Comparison of ENCODE assay signal across 12 cellular contexts in the genomic region with DNA sequence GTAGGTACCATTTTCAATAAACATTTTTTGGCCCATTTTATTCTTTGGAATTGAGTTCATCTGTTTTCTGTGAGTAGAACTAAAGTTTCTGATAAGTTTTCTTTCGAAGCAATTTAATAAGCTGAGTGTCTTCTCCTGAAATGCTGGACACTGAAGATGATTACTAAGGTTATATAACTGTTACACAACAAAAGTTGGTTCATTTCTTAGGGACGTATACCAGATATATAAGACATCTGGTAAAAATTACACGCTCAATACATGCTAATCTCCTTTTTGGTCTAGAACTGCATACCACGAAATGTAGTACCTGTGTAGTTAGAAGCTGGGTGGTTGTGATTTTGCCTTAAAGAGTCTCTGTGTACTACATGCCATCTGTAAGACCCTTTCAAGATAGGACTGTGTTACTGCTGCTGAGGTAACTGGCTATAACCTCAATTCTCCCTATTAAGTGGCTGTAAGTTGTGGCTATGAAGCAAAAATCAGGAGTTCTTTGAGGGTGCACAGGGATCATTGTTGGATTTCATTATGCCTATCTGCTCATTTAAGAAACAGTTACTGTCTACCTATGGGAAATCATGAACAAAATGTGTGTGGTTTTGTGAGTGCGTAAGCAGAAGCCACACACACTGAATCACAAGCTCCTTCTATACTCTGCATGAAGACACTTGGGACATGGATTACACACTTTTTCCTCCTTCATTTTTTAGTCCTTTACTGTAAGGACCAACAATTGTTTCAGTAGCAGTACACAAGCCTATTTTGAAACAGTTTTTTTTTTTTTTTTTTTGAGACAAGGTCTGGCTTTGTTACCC.
DNase-seq lines count a peak whose midpoint lies in the region; ATAC-seq and TF ChIP-seq lines count a peak whose summit lies in the region.
"Had no signal": no experiment of that assay in that cellular context is flagged by ENCODE, and none has a peak within 500 bp of the region (broad histone marks: within the 10 kb centered on the region; RNA-seq: fewer than 3 reads in every experiment).

No MANE protein-coding gene starts in this region.

- H3K4me3 ChIP-seq in OCI-LY7 (ENCODE audit: low read depth, low read length, poor library complexity, severe bottlenecking) (no peak overlapping the region), tibial artery (no peak overlapping the region)

- no peaks in the 10 kb centered on the region for H3K9me3 Mint-ChIP-seq in activated naive CD4-positive, alpha-beta T cell treated with anti-CD3 and anti-CD28 coated beads for 36 hours
- H3K9me3 Mint-ChIP-seq in stimulated activated memory B cell treated with anti-CD40 and anti-IgM and Interleukin-4, amounts not matched to agents 10 μg/mL and 1 μg/mL and 100 μg/mL, for 72 hours: no peaks in the 10 kb centered on the region

- no peaks in the 10 kb centered on the region for H3K27me3 Mint-ChIP-seq in activated naive CD4-positive, alpha-beta T cell treated with anti-CD3 and anti-CD28 coated beads for 36 hours (ENCODE audit: low read depth)
- no peaks in the 10 kb centered on the region for H3K27me3 Mint-ChIP-seq in stimulated activated memory B cell treated with anti-CD40 and anti-IgM and Interleukin-4, amounts not matched to agents 10 μg/mL and 1 μg/mL and 100 μg/mL, for 72 hours

- peak overlapping the region; percentile 57 for H3K27ac Mint-ChIP-seq in activated naive CD4-positive, alpha-beta T cell treated with anti-CD3 and anti-CD28 coated beads for 36 hours
- H3K27ac Mint-ChIP-seq in stimulated activated memory B cell treated with anti-CD40 and anti-IgM and Interleukin-4, amounts not matched to agents 10 μg/mL and 1 μg/mL and 100 μg/mL, for 72 hours: peak overlapping the region; percentile 61

- TF ChIP-seq CTCF in OCI-LY7 (conservative IDR thresholded peaks at IDR 0.05; ENCODE audit: low read length) (no peak), tibial artery (IDR thresholded peaks at IDR 0.05) (no peak)

- peak; percentile 26 for DNase-seq in activated naive CD4-positive, alpha-beta T cell treated with anti-CD3 and anti-CD28 coated beads for 36 hours
- no peak for DNase-seq in activated naive CD4-positive, alpha-beta T cell (lab: John Stamatoyannopoulos, UW)
- DNase-seq in OCI-LY7 (ENCODE audit: low spot score) (no peak), dedifferentiated amniotic fluid mesenchymal stem cell (ENCODE audit: extremely low spot score) (peak; percentile 46), tibial artery (no peak), SIG-M5 treated with dmso at 0.1 percent for 504 hours (lab: John Stamatoyannopoulos, UW; ENCODE audit: unreplicated experiment) (no peak)
- DNase-seq in activated CD8-positive, alpha-beta memory T cell treated with anti-CD3 and anti-CD28 coated beads, Interleukin-2, amount 50 U/mL, for 4 hours: no peak
- DNase-seq: activated gamma-delta T cell treated with Interleukin-2 at 50 U/mL for 16 hours; effector CD4-positive, alpha-beta T cell; NCI-H2029 treated with DMSO at 0.1 percent for 48 hours; T-helper 9 cell had no signal

- no TSS peak for BruUV-seq in OCI-LY7 (replicated peaks; lab: Mats Ljungman, UMichigan)

- H3K4me1 Mint-ChIP-seq in activated naive CD4-positive, alpha-beta T cell treated with anti-CD3 and anti-CD28 coated beads for 36 hours (ENCODE audit: low read depth): peaks cover 30% of the 10 kb centered on the region
- H3K4me1 Mint-ChIP-seq in stimulated activated memory B cell treated with anti-CD40 and anti-IgM and Interleukin-4, amounts not matched to agents 10 μg/mL and 1 μg/mL and 100 μg/mL, for 72 hours: peaks cover 24% of the 10 kb centered on the region

- no peaks in the 10 kb centered on the region for H3K9me3 ChIP-seq in OCI-LY7 (ENCODE audit: low read length)
- H3K9me3 ChIP-seq in tibial artery: no peaks in the 10 kb centered on the region

- 0 out of 2 replicates have a peak, but pooled peaks cover 3% of the 10 kb centered on the region for H3K36me3 ChIP-seq in OCI-LY7 (ENCODE audit: insufficient read depth, low read length)
- H3K36me3 ChIP-seq in tibial artery: peaks cover 14 to 22% (median 20%) of the 10 kb centered on the region in 3 donors

- peak overlapping the region; percentile 3 for H3K27ac ChIP-seq in OCI-LY7 (ENCODE audit: low read depth, low read length, poor library complexity, severe bottlenecking)
- H3K27ac ChIP-seq in tibial artery: no peak overlapping the region

- no peak for ATAC-seq in stimulated activated memory B cell treated with anti-CD40 and anti-IgM and Interleukin-4, amounts not matched to agents 10 μg/mL and 1 μg/mL and 100 μg/mL, for 72 hours

- CTCF ChIA-PET in activated naive CD4-positive, alpha-beta T cell treated with anti-CD3 and anti-CD28 coated beads for 36 hours (lab: Charles Lee): interaction anchor here (0.6 to 2.1 kb wide), 8 partner anchors 11 to 348 kb away, joined by 3 to 9 read pairs (median 3); no protein-coding TSS in a partner anchor
- CTCF ChIA-PET in OCI-LY7 (lab: Charles Lee; ENCODE audit: unreplicated experiment): no interaction called here

- H3K9me2 ChIP-seq in OCI-LY7 (ENCODE audit: insufficient read depth, low read length): no peaks in the 10 kb centered on the region

- no peaks in the 10 kb centered on the region for H3K79me2 ChIP-seq in OCI-LY7 (ENCODE audit: insufficient read depth, low read depth, low read length)

- H3K27me3 ChIP-seq in tibial artery: no peaks in the 10 kb centered on the region

- H2AFZ ChIP-seq in OCI-LY7 (ENCODE audit: low read length): peak overlapping the region; percentile 81; the same call in 1 of the 2 replicates

- H3K4me2 ChIP-seq in OCI-LY7 (ENCODE audit: low read length): no peak overlapping the region

- no peak overlapping the region for H3K4me3 Mint-ChIP-seq in activated naive CD4-positive, alpha-beta T cell treated with anti-CD3 and anti-CD28 coated beads for 36 hours
- no peak overlapping the region for H3K4me3 Mint-ChIP-seq in stimulated activated memory B cell treated with anti-CD40 and anti-IgM and Interleukin-4, amounts not matched to agents 10 μg/mL and 1 μg/mL and 100 μg/mL, for 72 hours

- peaks cover 56% of the 10 kb centered on the region for H3K4me1 ChIP-seq in OCI-LY7 (ENCODE audit: insufficient read depth, low read length, poor library complexity, severe bottlenecking)
- no peaks in the 10 kb centered on the region for H3K4me1 ChIP-seq in tibial artery

- H4K20me1 ChIP-seq in OCI-LY7 (ENCODE audit: insufficient read depth, low read length): no peaks in the 10 kb centered on the region

- intact Hi-C loops in activated naive CD4-positive, alpha-beta T cell treated with anti-CD3 and anti-CD28 coated beads for 36 hours (cut with micrococcal nuclease): loop anchor here (1.0 to 2.0 kb wide), 3 partner anchors 18 to 245 kb away; no protein-coding TSS in a partner anchor
- intact Hi-C loops in OCI-LY7 (cut with micrococcal nuclease; ENCODE audit: unreplicated experiment): loop anchor here (5.0 kb wide), 2 partner anchors 218 to 247 kb away; no protein-coding TSS in a partner anchor
- intact Hi-C loops in tibial artery (cut with DNase I; ENCODE audit: low total_unique reads): no loop called here

- POLR2A ChIA-PET in OCI-LY7 (lab: Charles Lee): interaction anchor here (0.6 to 2.7 kb wide), 7 partner anchors 12 to 456 kb away, joined by 3 to 10 read pairs (median 4); no protein-coding TSS in a partner anchor

- H3K36me3 Mint-ChIP-seq in activated naive CD4-positive, alpha-beta T cell treated with anti-CD3 and anti-CD28 coated beads for 36 hours (ENCODE audit: low read depth): no peaks in the 10 kb centered on the region
- H3K36me3 Mint-ChIP-seq in stimulated activated memory B cell treated with anti-CD40 and anti-IgM and Interleukin-4, amounts not matched to agents 10 μg/mL and 1 μg/mL and 100 μg/mL, for 72 hours: no peaks in the 10 kb centered on the region

Comparison
In these comparisons a context has a peak if more than half of its experiments do, and no peak if none do; other contexts are left out.
1. DNase-seq: peak in activated naive CD4-positive, alpha-beta T cell treated with anti-CD3 and anti-CD28 coated beads for 36 hours (single experiment) and dedifferentiated amniotic fluid mesenchymal stem cell (single experiment); none in activated naive CD4-positive, alpha-beta T cell (0 of 4), OCI-LY7 (single experiment), tibial artery (0 of 2), SIG-M5 treated with dmso at 0.1 percent for 504 hours (single experiment) and activated CD8-positive, alpha-beta memory T cell treated with anti-CD3 and anti-CD28 coated beads, Interleukin-2, amount 50 U/mL, for 4 hours (single experiment).